Comparison of ENCODE assay signal across 1 cellular context in the genomic region with DNA sequence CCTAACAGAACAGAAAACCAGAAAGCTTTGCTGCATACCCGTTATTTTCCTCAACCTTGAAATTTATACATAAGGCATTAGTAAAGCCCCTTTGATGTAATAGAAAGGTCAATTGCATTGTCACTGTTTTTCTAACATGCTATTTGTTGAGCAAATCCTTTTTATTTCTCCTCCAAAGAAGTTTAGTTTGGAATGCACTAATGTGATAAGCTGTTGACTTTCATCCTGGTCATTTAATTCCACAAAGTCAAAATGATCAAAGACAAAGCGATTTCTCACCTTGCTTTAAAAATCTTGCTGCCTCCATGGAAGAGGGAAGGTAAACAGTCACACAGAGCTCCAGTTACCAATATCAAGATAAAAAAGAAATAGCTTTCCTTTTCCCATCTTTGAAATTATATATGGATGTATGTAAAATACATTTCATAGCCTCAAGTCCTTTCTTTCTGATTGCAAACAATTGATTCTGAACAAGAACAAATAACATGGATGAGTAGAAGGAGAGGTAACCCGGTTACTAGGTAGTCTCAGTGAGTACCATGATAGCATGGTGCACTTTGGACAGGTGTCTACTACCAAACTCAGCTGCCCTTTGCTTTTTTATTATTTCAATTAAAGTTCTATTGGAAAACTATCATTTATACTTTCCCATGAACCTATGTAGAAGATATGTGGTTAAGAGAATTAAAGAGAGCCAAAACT.
A peak's percentile ranks its signal among the peaks of the same experiment; 100 is the strongest.
TF ChIP-seq lines count a peak whose summit lies in the region.

No MANE protein-coding gene starts in this region.

TF ChIP-seq in HepG2, 621 proteins besides CTCF, POLR2A, EP300 and RAD21 (continued from another document and continues in another):
- TF ChIP-seq, protein P1, sequence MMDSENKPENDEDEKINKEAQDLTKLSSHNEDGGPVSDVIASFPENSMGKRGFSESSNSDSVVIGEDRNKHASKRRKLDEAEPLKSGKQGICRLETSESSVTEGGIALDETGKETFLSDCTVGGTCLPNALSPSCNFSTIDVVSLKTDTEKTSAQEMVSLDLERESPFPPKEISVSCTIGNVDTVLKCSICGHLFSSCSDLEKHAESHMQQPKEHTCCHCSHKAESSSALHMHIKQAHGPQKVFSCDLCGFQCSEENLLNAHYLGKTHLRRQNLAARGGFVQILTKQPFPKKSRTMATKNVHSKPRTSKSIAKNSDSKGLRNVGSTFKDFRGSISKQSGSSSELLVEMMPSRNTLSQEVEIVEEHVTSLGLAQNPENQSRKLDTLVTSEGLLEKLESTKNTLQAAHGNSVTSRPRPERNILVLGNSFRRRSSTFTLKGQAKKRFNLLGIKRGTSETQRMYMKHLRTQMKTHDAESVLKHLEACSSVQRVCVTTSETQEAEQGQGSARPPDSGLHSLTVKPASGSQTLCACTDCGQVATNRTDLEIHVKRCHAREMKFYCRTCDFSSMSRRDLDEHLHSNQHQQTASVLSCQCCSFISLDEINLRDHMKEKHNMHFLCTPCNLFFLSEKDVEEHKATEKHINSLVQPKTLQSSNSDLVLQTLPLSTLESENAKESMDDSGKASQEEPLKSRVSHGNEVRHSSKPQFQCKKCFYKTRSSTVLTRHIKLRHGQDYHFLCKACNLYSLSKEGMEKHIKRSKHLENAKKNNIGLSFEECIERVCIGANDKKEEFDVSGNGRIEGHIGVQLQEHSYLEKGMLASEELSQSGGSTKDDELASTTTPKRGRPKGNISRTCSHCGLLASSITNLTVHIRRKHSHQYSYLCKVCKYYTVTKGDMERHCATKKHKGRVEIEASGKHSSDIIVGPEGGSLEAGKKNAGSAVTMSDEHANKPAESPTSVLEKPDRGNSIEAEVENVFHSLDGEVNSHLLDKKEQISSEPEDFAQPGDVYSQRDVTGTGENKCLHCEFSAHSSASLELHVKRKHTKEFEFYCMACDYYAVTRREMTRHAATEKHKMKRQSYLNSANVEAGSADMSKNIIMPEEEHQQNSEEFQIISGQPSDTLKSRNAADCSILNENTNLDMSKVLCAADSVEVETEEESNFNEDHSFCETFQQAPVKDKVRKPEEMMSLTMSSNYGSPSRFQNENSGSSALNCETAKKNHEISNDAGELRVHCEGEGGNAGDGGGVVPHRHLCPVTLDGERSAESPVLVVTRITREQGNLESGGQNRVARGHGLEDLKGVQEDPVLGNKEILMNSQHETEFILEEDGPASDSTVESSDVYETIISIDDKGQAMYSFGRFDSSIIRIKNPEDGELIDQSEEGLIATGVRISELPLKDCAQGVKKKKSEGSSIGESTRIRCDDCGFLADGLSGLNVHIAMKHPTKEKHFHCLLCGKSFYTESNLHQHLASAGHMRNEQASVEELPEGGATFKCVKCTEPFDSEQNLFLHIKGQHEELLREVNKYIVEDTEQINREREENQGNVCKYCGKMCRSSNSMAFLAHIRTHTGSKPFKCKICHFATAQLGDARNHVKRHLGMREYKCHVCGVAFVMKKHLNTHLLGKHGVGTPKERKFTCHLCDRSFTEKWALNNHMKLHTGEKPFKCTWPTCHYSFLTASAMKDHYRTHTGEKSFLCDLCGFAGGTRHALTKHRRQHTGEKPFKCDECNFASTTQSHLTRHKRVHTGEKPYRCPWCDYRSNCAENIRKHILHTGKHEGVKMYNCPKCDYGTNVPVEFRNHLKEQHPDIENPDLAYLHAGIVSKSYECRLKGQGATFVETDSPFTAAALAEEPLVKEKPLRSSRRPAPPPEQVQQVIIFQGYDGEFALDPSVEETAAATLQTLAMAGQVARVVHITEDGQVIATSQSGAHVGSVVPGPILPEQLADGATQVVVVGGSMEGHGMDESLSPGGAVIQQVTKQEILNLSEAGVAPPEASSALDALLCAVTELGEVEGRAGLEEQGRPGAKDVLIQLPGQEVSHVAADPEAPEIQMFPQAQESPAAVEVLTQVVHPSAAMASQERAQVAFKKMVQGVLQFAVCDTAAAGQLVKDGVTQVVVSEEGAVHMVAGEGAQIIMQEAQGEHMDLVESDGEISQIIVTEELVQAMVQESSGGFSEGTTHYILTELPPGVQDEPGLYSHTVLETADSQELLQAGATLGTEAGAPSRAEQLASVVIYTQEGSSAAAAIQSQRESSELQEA (CRISPR knock-in tag; IDR thresholded peaks at IDR 0.05; ENCODE audit: not compliant biosample characterization) = no peak
- TF ChIP-seq, protein P2, sequence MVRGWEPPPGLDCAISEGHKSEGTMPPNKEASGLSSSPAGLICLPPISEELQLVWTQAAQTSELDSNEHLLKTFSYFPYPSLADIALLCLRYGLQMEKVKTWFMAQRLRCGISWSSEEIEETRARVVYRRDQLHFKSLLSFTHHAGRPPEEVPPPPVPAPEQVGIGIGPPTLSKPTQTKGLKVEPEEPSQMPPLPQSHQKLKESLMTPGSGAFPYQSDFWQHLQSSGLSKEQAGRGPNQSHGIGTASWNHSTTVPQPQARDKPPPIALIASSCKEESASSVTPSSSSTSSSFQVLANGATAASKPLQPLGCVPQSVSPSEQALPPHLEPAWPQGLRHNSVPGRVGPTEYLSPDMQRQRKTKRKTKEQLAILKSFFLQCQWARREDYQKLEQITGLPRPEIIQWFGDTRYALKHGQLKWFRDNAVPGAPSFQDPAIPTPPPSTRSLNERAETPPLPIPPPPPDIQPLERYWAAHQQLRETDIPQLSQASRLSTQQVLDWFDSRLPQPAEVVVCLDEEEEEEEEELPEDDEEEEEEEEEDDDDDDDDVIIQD (CRISPR knock-in tag; IDR thresholded peaks at IDR 0.05; ENCODE audit: low read depth) = 0 out of 2 replicates have a peak, but pooled peaks have one; percentile 15
- TF ChIP-seq DNMT3B (CRISPR knock-in tag; conservative IDR thresholded peaks at IDR 0.05) = no peak
- no peak for TF ChIP-seq ZFP41 (CRISPR knock-in tag; IDR thresholded peaks at IDR 0.05; ENCODE audit: borderline replicate concordance)
- TF ChIP-seq TBX2 (CRISPR knock-in tag; IDR thresholded peaks at IDR 0.05; ENCODE audit: borderline replicate concordance) = peak; percentile 95
- TF ChIP-seq SMAD3 (CRISPR knock-in tag; IDR thresholded peaks at IDR 0.05) = no peak
- TF ChIP-seq ELF3 (CRISPR knock-in tag; IDR thresholded peaks at IDR 0.05) = 0 out of 2 replicates have a peak, but pooled peaks have one; percentile 22
- TF ChIP-seq NFKB2 (CRISPR knock-in tag; IDR thresholded peaks at IDR 0.05; ENCODE audit: borderline replicate concordance) = no peak
- TF ChIP-seq, protein P3, sequence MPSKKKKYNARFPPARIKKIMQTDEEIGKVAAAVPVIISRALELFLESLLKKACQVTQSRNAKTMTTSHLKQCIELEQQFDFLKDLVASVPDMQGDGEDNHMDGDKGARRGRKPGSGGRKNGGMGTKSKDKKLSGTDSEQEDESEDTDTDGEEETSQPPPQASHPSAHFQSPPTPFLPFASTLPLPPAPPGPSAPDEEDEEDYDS (CRISPR knock-in tag; IDR thresholded peaks at IDR 0.05) = no peak; the same call in 1 of the 2 replicates
- TF ChIP-seq ZNF841 (CRISPR knock-in tag; IDR thresholded peaks at IDR 0.05; ENCODE audit: borderline replicate concordance) = no peak
- no peak for TF ChIP-seq ZNF768 (CRISPR knock-in tag; IDR thresholded peaks at IDR 0.05)
- TF ChIP-seq, protein P4, sequence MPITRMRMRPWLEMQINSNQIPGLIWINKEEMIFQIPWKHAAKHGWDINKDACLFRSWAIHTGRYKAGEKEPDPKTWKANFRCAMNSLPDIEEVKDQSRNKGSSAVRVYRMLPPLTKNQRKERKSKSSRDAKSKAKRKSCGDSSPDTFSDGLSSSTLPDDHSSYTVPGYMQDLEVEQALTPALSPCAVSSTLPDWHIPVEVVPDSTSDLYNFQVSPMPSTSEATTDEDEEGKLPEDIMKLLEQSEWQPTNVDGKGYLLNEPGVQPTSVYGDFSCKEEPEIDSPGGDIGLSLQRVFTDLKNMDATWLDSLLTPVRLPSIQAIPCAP (CRISPR knock-in tag; IDR thresholded peaks at IDR 0.05; ENCODE audit: low read depth) = no peak
- TF ChIP-seq ZNF781 (CRISPR knock-in tag; IDR thresholded peaks at IDR 0.05; ENCODE audit: borderline replicate concordance, not compliant biosample characterization) = no peak
- 0 out of 2 replicates have a peak, but pooled peaks have one; percentile 35 for TF ChIP-seq ZSCAN31 (CRISPR knock-in tag; IDR thresholded peaks at IDR 0.05; ENCODE audit: low read depth)
- TF ChIP-seq ZFP36 (IDR thresholded peaks at IDR 0.05; ENCODE audit: borderline replicate concordance, low read depth, low read length, partially characterized antibody) = no peak
- no peak for TF ChIP-seq JDP2 (CRISPR knock-in tag; IDR thresholded peaks at IDR 0.05; ENCODE audit: borderline replicate concordance)
- no peak for TF ChIP-seq ZNF614 (CRISPR knock-in tag; IDR thresholded peaks at IDR 0.05; ENCODE audit: borderline replicate concordance)
- TF ChIP-seq ZBTB38 (CRISPR knock-in tag; IDR thresholded peaks at IDR 0.05) = no peak
- TF ChIP-seq, protein P5, sequence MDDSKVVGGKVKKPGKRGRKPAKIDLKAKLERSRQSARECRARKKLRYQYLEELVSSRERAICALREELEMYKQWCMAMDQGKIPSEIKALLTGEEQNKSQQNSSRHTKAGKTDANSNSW (CRISPR knock-in tag; IDR thresholded peaks at IDR 0.05; ENCODE audit: borderline replicate concordance) = no peak
- TF ChIP-seq PHF8 (CRISPR knock-in tag; IDR thresholded peaks at IDR 0.05) = no peak
- TF ChIP-seq TCF12 (IDR thresholded peaks at IDR 0.05) = no peak
- TF ChIP-seq TCF12 (CRISPR knock-in tag; IDR thresholded peaks at IDR 0.05) = no peak
- TF ChIP-seq RAD51 (IDR thresholded peaks at IDR 0.05; ENCODE audit: borderline replicate concordance) = no peak
- no peak for TF ChIP-seq AGO1 (IDR thresholded peaks at IDR 0.05; ENCODE audit: low read depth, low read length, poor library complexity, severe bottlenecking)
- TF ChIP-seq, protein P6, sequence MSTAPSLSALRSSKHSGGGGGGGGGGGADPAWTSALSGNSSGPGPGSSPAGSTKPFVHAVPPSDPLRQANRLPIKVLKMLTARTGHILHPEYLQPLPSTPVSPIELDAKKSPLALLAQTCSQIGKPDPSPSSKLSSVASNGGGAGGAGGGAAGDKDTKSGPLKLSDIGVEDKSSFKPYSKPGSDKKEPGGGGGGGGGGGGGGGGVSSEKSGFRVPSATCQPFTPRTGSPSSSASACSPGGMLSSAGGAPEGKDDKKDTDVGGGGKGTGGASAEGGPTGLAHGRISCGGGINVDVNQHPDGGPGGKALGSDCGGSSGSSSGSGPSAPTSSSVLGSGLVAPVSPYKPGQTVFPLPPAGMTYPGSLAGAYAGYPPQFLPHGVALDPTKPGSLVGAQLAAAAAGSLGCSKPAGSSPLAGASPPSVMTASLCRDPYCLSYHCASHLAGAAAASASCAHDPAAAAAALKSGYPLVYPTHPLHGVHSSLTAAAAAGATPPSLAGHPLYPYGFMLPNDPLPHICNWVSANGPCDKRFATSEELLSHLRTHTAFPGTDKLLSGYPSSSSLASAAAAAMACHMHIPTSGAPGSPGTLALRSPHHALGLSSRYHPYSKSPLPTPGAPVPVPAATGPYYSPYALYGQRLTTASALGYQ (CRISPR knock-in tag; IDR thresholded peaks at IDR 0.05) = peak; percentile 95
- TF ChIP-seq, protein P7, sequence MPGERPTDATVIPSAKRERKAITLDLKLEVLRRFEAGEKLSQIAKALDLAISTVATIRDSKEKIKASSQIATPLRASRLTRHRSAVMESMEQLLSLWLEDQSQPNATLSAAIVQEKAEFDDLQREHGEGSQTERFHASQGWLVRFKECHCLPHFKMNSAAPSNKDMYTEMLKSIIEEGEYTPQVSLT (CRISPR knock-in tag; IDR thresholded peaks at IDR 0.05; ENCODE audit: borderline replicate concordance, low read depth) = no peak
- no peak for TF ChIP-seq ZNF720 (CRISPR knock-in tag; IDR thresholded peaks at IDR 0.05)
- TF ChIP-seq ELF4 (CRISPR knock-in tag; IDR thresholded peaks at IDR 0.05; ENCODE audit: borderline replicate concordance) = 0 out of 2 replicates have a peak, but pooled peaks have one; percentile 27
- TF ChIP-seq, protein P8, sequence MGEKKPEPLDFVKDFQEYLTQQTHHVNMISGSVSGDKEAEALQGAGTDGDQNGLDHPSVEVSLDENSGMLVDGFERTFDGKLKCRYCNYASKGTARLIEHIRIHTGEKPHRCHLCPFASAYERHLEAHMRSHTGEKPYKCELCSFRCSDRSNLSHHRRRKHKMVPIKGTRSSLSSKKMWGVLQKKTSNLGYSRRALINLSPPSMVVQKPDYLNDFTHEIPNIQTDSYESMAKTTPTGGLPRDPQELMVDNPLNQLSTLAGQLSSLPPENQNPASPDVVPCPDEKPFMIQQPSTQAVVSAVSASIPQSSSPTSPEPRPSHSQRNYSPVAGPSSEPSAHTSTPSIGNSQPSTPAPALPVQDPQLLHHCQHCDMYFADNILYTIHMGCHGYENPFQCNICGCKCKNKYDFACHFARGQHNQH (CRISPR knock-in tag; IDR thresholded peaks at IDR 0.05) = no peak
- TF ChIP-seq ZBTB1 (CRISPR knock-in tag; IDR thresholded peaks at IDR 0.05; ENCODE audit: borderline replicate concordance) = no peak
- TF ChIP-seq TBP (CRISPR knock-in tag; IDR thresholded peaks at IDR 0.05) = no peak
- TF ChIP-seq SIX1 (CRISPR knock-in tag; IDR thresholded peaks at IDR 0.05; ENCODE audit: borderline replicate concordance) = peak; percentile 93
- no peak for TF ChIP-seq ZNF83 (CRISPR knock-in tag; IDR thresholded peaks at IDR 0.05; ENCODE audit: borderline replicate concordance)
- TF ChIP-seq MLLT10 (CRISPR knock-in tag; IDR thresholded peaks at IDR 0.05) = no peak
- TF ChIP-seq ZFYVE20 (CRISPR knock-in tag; IDR thresholded peaks at IDR 0.05; ENCODE audit: borderline replicate concordance, low read depth) = no peak
- TF ChIP-seq POLR2AphosphoS5 (IDR thresholded peaks at IDR 0.05; ENCODE audit: low read depth, low read length) = no peak
- no peak for TF ChIP-seq ZNF10 (CRISPR knock-in tag; IDR thresholded peaks at IDR 0.05; ENCODE audit: borderline replicate concordance, low read depth)
- TF ChIP-seq, protein P9, sequence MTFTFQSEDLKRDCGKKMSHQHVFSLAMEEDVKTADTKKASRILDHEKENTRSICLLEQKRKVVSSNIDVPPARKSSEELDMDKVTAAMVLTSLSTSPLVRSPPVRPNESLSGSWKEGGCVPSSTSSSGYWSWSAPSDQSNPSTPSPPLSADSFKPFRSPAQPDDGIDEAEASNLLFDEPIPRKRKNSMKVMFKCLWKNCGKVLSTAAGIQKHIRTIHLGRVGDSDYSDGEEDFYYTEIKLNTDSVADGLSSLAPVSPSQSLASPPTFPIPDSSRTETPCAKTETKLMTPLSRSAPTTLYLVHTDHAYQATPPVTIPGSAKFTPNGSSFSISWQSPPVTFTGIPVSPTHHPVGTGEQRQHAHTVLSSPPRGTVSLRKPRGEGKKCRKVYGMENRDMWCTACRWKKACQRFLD (CRISPR knock-in tag; IDR thresholded peaks at IDR 0.05; ENCODE audit: borderline replicate concordance) = no peak
- TF ChIP-seq HCFC1 (IDR thresholded peaks at IDR 0.05; ENCODE audit: low read depth, low read length) = no peak
- TF ChIP-seq, protein P10, sequence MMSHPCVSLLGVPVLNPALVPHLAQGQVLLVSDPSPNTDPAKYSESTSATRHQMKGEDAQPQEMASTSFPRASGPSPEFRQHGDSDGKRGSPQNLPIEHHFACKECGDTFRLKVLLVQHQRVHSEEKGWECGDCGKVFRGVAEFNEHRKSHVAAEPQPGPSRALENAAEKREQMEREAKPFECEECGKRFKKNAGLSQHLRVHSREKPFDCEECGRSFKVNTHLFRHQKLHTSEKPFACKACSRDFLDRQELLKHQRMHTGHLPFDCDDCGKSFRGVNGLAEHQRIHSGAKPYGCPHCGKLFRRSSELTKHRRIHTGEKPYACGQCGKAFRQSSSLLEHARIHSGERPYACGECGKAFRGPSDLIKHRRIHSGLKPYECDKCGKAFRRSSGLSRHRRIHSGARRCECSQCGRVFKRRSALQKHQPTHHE (CRISPR knock-in tag; IDR thresholded peaks at IDR 0.05; ENCODE audit: borderline replicate concordance) = 0 out of 2 replicates have a peak, but pooled peaks have one; percentile 38
- no peak for TF ChIP-seq ZSCAN30 (CRISPR knock-in tag; IDR thresholded peaks at IDR 0.05)
- no peak for TF ChIP-seq NR2C2 (CRISPR knock-in tag; IDR thresholded peaks at IDR 0.05; ENCODE audit: borderline replicate concordance)
- no peak for TF ChIP-seq DNMT1 (CRISPR knock-in tag; IDR thresholded peaks at IDR 0.05)
- no peak for TF ChIP-seq ZC3H4 (CRISPR knock-in tag; IDR thresholded peaks at IDR 0.05; ENCODE audit: borderline replicate concordance)
- TF ChIP-seq TCF7L2 (IDR thresholded peaks at IDR 0.05; ENCODE audit: low read depth, low read length) = peak; percentile 92
- TF ChIP-seq MYNN (CRISPR knock-in tag; IDR thresholded peaks at IDR 0.05; ENCODE audit: low read depth) = no peak
